In the genomic region with DNA sequence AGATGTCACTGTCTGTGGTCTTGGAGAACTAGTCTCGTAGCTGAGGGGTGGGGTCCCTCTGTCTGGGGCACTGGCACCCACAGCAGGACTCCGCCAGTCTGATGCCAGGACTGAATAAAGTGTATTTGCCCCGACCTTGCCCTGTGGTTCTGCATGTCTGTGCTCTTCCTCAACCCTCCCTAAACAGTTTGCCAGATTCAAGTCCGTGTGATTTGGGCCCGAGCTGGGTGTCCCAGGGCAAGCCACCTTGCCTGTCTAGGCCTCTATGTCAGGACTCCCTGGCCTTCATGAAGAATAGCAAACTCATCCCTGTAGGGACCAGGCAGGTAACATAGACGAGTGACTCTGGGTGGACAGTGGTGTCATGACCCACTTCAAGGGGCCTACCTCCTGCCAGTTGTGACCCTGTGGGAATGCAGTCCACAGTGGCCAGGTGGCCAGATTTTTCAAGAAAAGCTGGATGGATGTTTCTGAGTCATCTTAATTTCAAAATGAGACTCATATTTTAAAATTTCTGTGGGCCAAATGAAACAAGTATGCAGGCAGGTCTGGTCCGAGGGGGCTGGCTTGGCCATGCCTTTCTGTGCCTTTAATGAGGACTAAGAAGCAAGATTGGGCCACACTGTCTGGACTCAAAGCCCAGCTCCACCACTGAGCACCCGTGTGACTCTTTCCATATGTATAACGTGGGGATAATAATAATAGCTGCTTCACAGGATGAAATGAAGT, we compare ENCODE assay signal across 9 cellular contexts. TPM values are rescaled to one million over a fixed set of nuclear protein-coding genes. Genes with fewer than 3 reads are reported as not detected.
DNase-seq lines count a peak whose midpoint lies in the region; ATAC-seq and TF ChIP-seq lines count a peak whose summit lies in the region.
"Had no signal": no experiment of that assay in that cellular context is flagged by ENCODE, and none has a peak within 500 bp of the region (broad histone marks: within the 10 kb centered on the region; RNA-seq: fewer than 3 reads in every experiment).

No MANE protein-coding gene starts in this region.

- no peak for ATAC-seq in activated T-cell treated with anti-CD3 and anti-CD28 coated beads, Interleukin-2, amount 50 U/mL, for 4 hours
- ATAC-seq in activated CD8-positive, alpha-beta T cell treated with anti-CD3 and anti-CD28 coated beads for 36 hours = no peak
- no peak for ATAC-seq in stimulated activated naive CD8-positive, alpha-beta T cell treated with anti-CD3 and anti-CD28 coated beads, Interleukin-15, amount 100 ng/mL, for 72 hours
- no peak for ATAC-seq in left lobe of liver

- DNase-seq in activated T-cell treated with anti-CD3 and anti-CD28 coated beads, Interleukin-2, amount 50 U/mL, for 4 hours = no peak
- DNase-seq in activated T-cell treated with anti-CD3 and anti-CD28 coated beads, Interleukin-2, amount 50 U/mL, for 1 hour = no peak
- no peak for DNase-seq in activated CD8-positive, alpha-beta T cell treated with anti-CD3 and anti-CD28 coated beads for 36 hours
- no peak for DNase-seq in foreskin fibroblast
- no peak for DNase-seq in stimulated activated naive CD8-positive, alpha-beta T cell treated with anti-CD3 and anti-CD28 coated beads, Interleukin-15, amount 100 ng/mL, for 72 hours
- no peak for DNase-seq in NCI-H2081 (lab: John Stamatoyannopoulos, UW)
- no peak for DNase-seq in activated CD8-positive, alpha-beta memory T cell treated with anti-CD3 and anti-CD28 coated beads for 24 hours
- no peak for DNase-seq in left lobe of liver (ENCODE audit: low spot score)
- DNase-seq: COR-L47 had no signal

- no peak for TF ChIP-seq CTCF in activated CD8-positive, alpha-beta T cell treated with anti-CD3 and anti-CD28 coated beads for 36 hours (IDR thresholded peaks at IDR 0.05)
- TF ChIP-seq CTCF in foreskin fibroblast (IDR thresholded peaks at IDR 0.05; ENCODE audit: low read depth, low read length) = no peak

- intact Hi-C loops in activated CD8-positive, alpha-beta T cell treated with anti-CD3 and anti-CD28 coated beads for 36 hours (cut with micrococcal nuclease) = no loop called here

- H3K27ac Mint-ChIP-seq in activated CD8-positive, alpha-beta T cell treated with anti-CD3 and anti-CD28 coated beads for 36 hours = peak overlapping the region; percentile 68
- H3K27ac Mint-ChIP-seq in stimulated activated naive CD8-positive, alpha-beta T cell treated with anti-CD3 and anti-CD28 coated beads, Interleukin-15, amount 100 ng/mL, for 72 hours = no peak overlapping the region

- POLR2A ChIA-PET in activated CD8-positive, alpha-beta T cell treated with anti-CD3 and anti-CD28 coated beads for 36 hours (lab: Charles Lee) = interaction anchor here (1.0 to 2.7 kb wide), 2 partner anchors 31 to 214 kb away, joined by 3 to 15 read pairs; partner anchors contain the start of gene ZCCHC3

- no peaks in the 10 kb centered on the region for H3K36me3 Mint-ChIP-seq in activated T-cell treated with anti-CD3 and anti-CD28 coated beads, Interleukin-2, amount 50 U/mL, for 4 hours (ENCODE audit: insufficient read depth)
- H3K36me3 Mint-ChIP-seq in activated CD8-positive, alpha-beta T cell treated with anti-CD3 and anti-CD28 coated beads for 36 hours (ENCODE audit: low read depth) = peaks cover 7% of the 10 kb centered on the region

- H3K4me1 Mint-ChIP-seq in activated T-cell treated with anti-CD3 and anti-CD28 coated beads, Interleukin-2, amount 50 U/mL, for 4 hours (ENCODE audit: low read depth) = peaks cover 13% of the 10 kb centered on the region
- H3K4me1 Mint-ChIP-seq in activated CD8-positive, alpha-beta T cell treated with anti-CD3 and anti-CD28 coated beads for 36 hours (ENCODE audit: low read depth) = peaks cover 23% of the 10 kb centered on the region
- peaks cover 43% of the 10 kb centered on the region for H3K4me1 Mint-ChIP-seq in stimulated activated naive CD8-positive, alpha-beta T cell treated with anti-CD3 and anti-CD28 coated beads, Interleukin-15, amount 100 ng/mL, for 72 hours

- peak overlapping the region; percentile 77 to 82 for H3K4me3 ChIP-seq in foreskin fibroblast (ENCODE audit: low read depth in 1 of 2, low read length in 2 of 2)

- H3K9me3 Mint-ChIP-seq in activated T-cell treated with anti-CD3 and anti-CD28 coated beads, Interleukin-2, amount 50 U/mL, for 4 hours = no peaks in the 10 kb centered on the region
- no peaks in the 10 kb centered on the region for H3K9me3 Mint-ChIP-seq in activated CD8-positive, alpha-beta T cell treated with anti-CD3 and anti-CD28 coated beads for 36 hours
- H3K9me3 Mint-ChIP-seq in stimulated activated naive CD8-positive, alpha-beta T cell treated with anti-CD3 and anti-CD28 coated beads, Interleukin-15, amount 100 ng/mL, for 72 hours = no peaks in the 10 kb centered on the region

- H3K4me3 Mint-ChIP-seq in activated T-cell treated with anti-CD3 and anti-CD28 coated beads, Interleukin-2, amount 50 U/mL, for 4 hours = peak overlapping the region; percentile 26
- peak overlapping the region; percentile 78 for H3K4me3 Mint-ChIP-seq in activated CD8-positive, alpha-beta T cell treated with anti-CD3 and anti-CD28 coated beads for 36 hours
- H3K4me3 Mint-ChIP-seq in stimulated activated naive CD8-positive, alpha-beta T cell treated with anti-CD3 and anti-CD28 coated beads, Interleukin-15, amount 100 ng/mL, for 72 hours = peak overlapping the region; percentile 91 to 95

- H3K27me3 Mint-ChIP-seq in activated T-cell treated with anti-CD3 and anti-CD28 coated beads, Interleukin-2, amount 50 U/mL, for 4 hours (ENCODE audit: low read depth) = no peaks in the 10 kb centered on the region
- no peaks in the 10 kb centered on the region for H3K27me3 Mint-ChIP-seq in activated CD8-positive, alpha-beta T cell treated with anti-CD3 and anti-CD28 coated beads for 36 hours
- H3K27me3 Mint-ChIP-seq in stimulated activated naive CD8-positive, alpha-beta T cell treated with anti-CD3 and anti-CD28 coated beads, Interleukin-15, amount 100 ng/mL, for 72 hours = no peaks in the 10 kb centered on the region

- CTCF ChIA-PET in activated CD8-positive, alpha-beta T cell treated with anti-CD3 and anti-CD28 coated beads for 36 hours (lab: Charles Lee) = interaction anchor here (0.8 to 4.3 kb wide), 7 partner anchors 11 to 121 kb away, joined by 3 to 45 read pairs (median 3); no protein-coding TSS in a partner anchor

RNA-seq across cellular contexts. Expression of gene SOX12, which starts 3.4 kb away (rescaled TPM):
- 1 to 10 TPM; 3.9 to 8.5 (median 6.4) TPM for total RNA-seq in activated T-cell treated with anti-CD3 and anti-CD28 coated beads, Interleukin-2, amount 50 U/mL, for 4 hours
- total RNA-seq in activated CD8-positive, alpha-beta T cell treated with anti-CD3 and anti-CD28 coated beads for 36 hours = 10 to 100 TPM; 12.8 to 13.0 TPM
- total RNA-seq in left lobe of liver = 5.6 TPM

RNA-seq across cellular contexts. Expression of gene NRSN2, which starts 18.2 kb away (rescaled TPM):
- total RNA-seq in activated T-cell treated with anti-CD3 and anti-CD28 coated beads, Interleukin-2, amount 50 U/mL, for 4 hours = 1 to 10 TPM; 2.7 to 3.2 (median 2.8) TPM
- 1 to 10 TPM; 8.0 to 8.7 TPM for total RNA-seq in activated CD8-positive, alpha-beta T cell treated with anti-CD3 and anti-CD28 coated beads for 36 hours
- 3.1 TPM for total RNA-seq in left lobe of liver

RNA-seq across cellular contexts. Expression of gene ZCCHC3, which starts 31.4 kb away (rescaled TPM):
- total RNA-seq in activated T-cell treated with anti-CD3 and anti-CD28 coated beads, Interleukin-2, amount 50 U/mL, for 4 hours = 10 to 100 TPM; 22.5 to 26.0 (median 25.5) TPM
- total RNA-seq in activated CD8-positive, alpha-beta T cell treated with anti-CD3 and anti-CD28 coated beads for 36 hours = 10 to 100 TPM; 17.8 to 18.0 TPM
- 5.6 TPM for total RNA-seq in left lobe of liver

RNA-seq across cellular contexts. Expression of gene C20orf96, which starts 38.2 kb away (rescaled TPM):
- total RNA-seq in activated T-cell treated with anti-CD3 and anti-CD28 coated beads, Interleukin-2, amount 50 U/mL, for 4 hours = 1 to 10 TPM; 2.1 to 3.2 (median 3.0) TPM
- 1 to 10 TPM; 7.1 to 7.4 TPM for total RNA-seq in activated CD8-positive, alpha-beta T cell treated with anti-CD3 and anti-CD28 coated beads for 36 hours
- 2.0 TPM for total RNA-seq in left lobe of liver

RNA-seq across cellular contexts. Expression of gene TRIB3, which starts 51.8 kb away (rescaled TPM):
- total RNA-seq in activated T-cell treated with anti-CD3 and anti-CD28 coated beads, Interleukin-2, amount 50 U/mL, for 4 hours = 10 to 100 TPM; 34.6 to 45.2 (median 37.0) TPM
- 10 to 100 TPM; 59.5 to 62.5 TPM for total RNA-seq in activated CD8-positive, alpha-beta T cell treated with anti-CD3 and anti-CD28 coated beads for 36 hours
- total RNA-seq in left lobe of liver = 18.3 TPM

Comparison
In these comparisons a context has a peak if more than half of its experiments do, and no peak if none do; other contexts are left out.
1. H3K4me3 Mint-ChIP-seq: peak in every context shown above with its lines; median percentile 93 in stimulated activated naive CD8-positive, alpha-beta T cell treated with anti-CD3 and anti-CD28 coated beads, Interleukin-15, amount 100 ng/mL, for 72 hours; 78 in activated CD8-positive, alpha-beta T cell treated with anti-CD3 and anti-CD28 coated beads for 36 hours; 26 in activated T-cell treated with anti-CD3 and anti-CD28 coated beads, Interleukin-2, amount 50 U/mL, for 4 hours.